ENCODE assay signal across 1 cellular context in the genomic region with DNA sequence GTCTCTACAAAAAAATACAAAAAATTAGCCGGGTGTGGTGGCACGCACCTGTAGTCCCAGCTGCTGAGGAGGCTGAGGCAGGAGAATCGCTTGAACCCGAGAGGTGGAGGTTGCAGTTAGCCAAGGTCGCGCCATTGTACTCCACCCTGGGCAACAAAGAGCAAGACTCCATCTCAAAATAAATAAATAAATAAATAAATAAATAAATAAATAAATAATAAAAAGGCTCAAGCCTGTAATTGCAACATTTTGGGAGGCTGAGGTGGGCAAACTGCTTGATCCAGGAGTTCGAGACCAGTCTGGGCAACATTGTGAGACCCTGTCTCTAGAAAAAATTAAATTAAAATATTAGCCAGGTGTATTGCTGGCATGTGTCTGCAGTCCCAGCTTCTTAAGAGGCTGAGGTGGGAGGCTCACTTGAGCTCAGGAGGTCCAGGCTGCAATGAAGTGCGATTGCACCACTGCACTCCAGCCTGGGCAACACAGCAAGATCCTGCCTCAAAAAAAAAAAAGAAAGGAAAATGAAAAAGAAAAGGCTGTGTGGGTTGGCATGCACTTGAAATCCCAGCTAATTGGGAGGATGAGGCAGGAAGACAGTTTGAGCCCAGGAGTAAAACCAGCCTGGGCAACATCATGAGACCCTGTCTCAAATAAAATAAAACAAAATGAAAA.
TF ChIP-seq lines count a peak whose summit lies in the region.

No MANE protein-coding gene starts in this region.

TF ChIP-seq in HEK293, 187 proteins besides CTCF, POLR2A, EP300 and RAD21 (continued from another document):
- TF ChIP-seq ZBTB11 (tag by site-specific recombination; conservative IDR thresholded peaks at IDR 0.05; ENCODE audit: low read depth) (peak; percentile 34; the same call in 1 of the 2 replicates), ZNF394 (tag by site-specific recombination; IDR thresholded peaks at IDR 0.05; ENCODE audit: borderline replicate concordance) (peak; percentile 83), ZNF623 (tag by site-specific recombination; IDR thresholded peaks at IDR 0.05) (peak; percentile 48; the same call in 1 of the 2 replicates), ZNF518A (tag by site-specific recombination; conservative IDR thresholded peaks at IDR 0.05; ENCODE audit: low read depth) (peak; percentile 68; the same call in 1 of the 2 replicates), ZNF600 (tag by site-specific recombination; IDR thresholded peaks at IDR 0.05) (no peak), ATF2 (tag by site-specific recombination; IDR thresholded peaks at IDR 0.05; ENCODE audit: low read depth) (no peak), ZNF560 (tag by site-specific recombination; IDR thresholded peaks at IDR 0.05; ENCODE audit: borderline replicate concordance) (0 out of 2 replicates have a peak, but pooled peaks have one; percentile 16)
TF ChIP-seq in HEK293: peak in this region for 9.
